In the genomic region with DNA sequence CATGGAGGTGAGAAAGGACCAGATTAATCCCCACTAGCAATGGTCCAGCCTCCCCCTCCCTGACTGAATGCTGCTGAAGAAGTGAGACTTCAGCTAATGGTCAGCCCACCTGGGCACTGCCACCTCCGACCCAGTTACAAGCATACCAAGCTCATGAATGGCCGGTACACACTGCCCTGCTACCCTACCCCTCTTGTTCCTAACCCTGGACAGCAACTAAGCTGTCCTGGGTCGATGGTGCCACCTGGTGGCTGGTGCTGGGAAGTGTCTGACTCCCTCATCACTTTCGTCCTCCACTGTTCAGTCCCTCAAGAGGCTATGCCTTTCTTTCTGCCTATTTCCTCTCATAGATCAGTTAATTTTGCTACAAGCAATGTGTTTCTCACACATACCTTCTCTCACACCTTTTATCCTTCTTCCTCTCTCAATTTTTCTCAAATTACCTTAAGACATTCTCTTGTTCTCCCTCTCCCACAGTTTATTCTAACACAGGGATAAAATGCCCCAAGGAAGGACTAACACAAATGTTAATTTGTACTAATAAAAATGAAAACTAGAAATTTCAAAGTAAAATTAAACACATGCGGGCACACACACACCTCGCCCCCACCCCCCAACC, we compare ENCODE assay signal across 8 cellular contexts. TPM values are rescaled to one million over a fixed set of nuclear protein-coding genes. Genes with fewer than 3 reads are reported as not detected.
A peak's percentile ranks its signal among the peaks of the same experiment; 100 is the strongest.
DNase-seq lines count a peak whose midpoint lies in the region; ATAC-seq, FAIRE-seq and TF ChIP-seq lines count a peak whose summit lies in the region.

No MANE protein-coding gene starts in this region.

- TF ChIP-seq RAD21 in K562 (CRISPR knock-in tag; conservative IDR thresholded peaks at IDR 0.05 in 1 of 2, IDR thresholded peaks at IDR 0.05 in 1 of 2), result peak; percentile 29 to 83; a peak in 3 of 4 replicates

- H3K79me2 ChIP-seq in K562 (ENCODE audit: control insufficient read depth, insufficient read depth, low read length), result no peaks in the 10 kb centered on the region

- no peaks in the 10 kb centered on the region for H4K20me1 ChIP-seq in K562 (replicated peaks; ENCODE audit: control insufficient read depth, insufficient read depth, low read length)

- H3K27me3 ChIP-seq in K562 (ENCODE audit: control insufficient read depth in 2 of 2, insufficient read depth in 2 of 2, low read length in 2 of 2) (peaks cover 0 to 13% of the 10 kb centered on the region in 2 experiments; a peak in 3 of 5 replicates), ovary (no peaks in the 10 kb centered on the region)

- no peak overlapping the region for H3K9ac ChIP-seq in K562 (ENCODE audit: insufficient read depth in 1 of 2, low read depth in 2 of 2, low read length in 2 of 2)

- H2AFZ ChIP-seq in K562 (ENCODE audit: low read depth, low read length), result no peak overlapping the region

- TF ChIP-seq POLR2A in NB4 (IDR thresholded peaks at IDR 0.05; ENCODE audit: extremely low read depth, insufficient read length), result no peak
- TF ChIP-seq POLR2A in K562 (conservative IDR thresholded peaks at IDR 0.05), result no peak
- no peak for TF ChIP-seq POLR2A in ovary (IDR thresholded peaks at IDR 0.05)

- no peak overlapping the region for H3K4me2 ChIP-seq in K562 (ENCODE audit: insufficient read depth, low read length)

- H3K4me3 ChIP-seq in NB4 (ENCODE audit: low read depth, low read length) (no peak overlapping the region), K562 (no peak overlapping the region), ovary (no peak overlapping the region)

- peaks cover 2% of the 10 kb centered on the region; the same call in 1 of the 2 replicates for H3K9me3 ChIP-seq in K562 (replicated peaks; ENCODE audit: control insufficient read depth, insufficient read depth, low read depth, low read length)
- peaks cover 0 to 6% of the 10 kb centered on the region in 2 donors for H3K9me3 ChIP-seq in ovary

- H3K27ac ChIP-seq in K562 (ENCODE audit: extremely low read depth, low read depth, low read length), result no peak overlapping the region
- no peak overlapping the region for H3K27ac ChIP-seq in ovary

- in situ Hi-C loops in K562 (cut with MboI), result no loop called here

- FAIRE-seq in K562 (lab: Jason Lieb, UNC) (peak; percentile 35), frontal cortex (lab: Jason Lieb, UNC) (no peak)

- peak; percentile 27 for DNase-seq in NCI-H345 (lab: John Stamatoyannopoulos, UW)
- DNase-seq in NCI-H345 treated with DMSO at 0.1 percent for 48 hours (lab: John Stamatoyannopoulos, UW; ENCODE audit: unreplicated experiment), result no peak
- DNase-seq in NB4 (ENCODE audit: low read depth), result peak; percentile 51
- peak; percentile 50 to 58 (median 54) for DNase-seq in K562 (ENCODE audit: extremely low read depth in 1 of 4, low spot score in 3 of 4)
- DNase-seq in posterior vena cava (ENCODE audit: low spot score), result peak; percentile 50
- no peak for DNase-seq in ovary
- DNase-seq in frontal cortex (ENCODE audit: low spot score in 2 of 2), result no peak
- no peak for DNase-seq in Right ventricle myocardium inferior (ENCODE audit: missing footprints)

- H3K36me3 ChIP-seq in K562 (ENCODE audit: control insufficient read depth, insufficient read depth, low read length), result no peaks in the 10 kb centered on the region
- H3K36me3 ChIP-seq in ovary, result no peaks in the 10 kb centered on the region

- ATAC-seq in K562 (peak; percentile 67), Right ventricle myocardium inferior (no peak)

- TF ChIP-seq EP300 in K562 (IDR thresholded peaks at IDR 0.05; ENCODE audit: low read length), result no peak
- TF ChIP-seq EP300 in ovary (IDR thresholded peaks at IDR 0.05), result no peak

- POLR2A ChIA-PET in K562 (lab: Yijun Ruan, JAX), result interaction anchor here (0.5 to 0.6 kb wide), 2 partner anchors 53 to 1399 kb away, joined by 3 read pairs; no protein-coding TSS in a partner anchor

- TF ChIP-seq CTCF in NB4 (IDR thresholded peaks at IDR 0.05; ENCODE audit: low read depth, low read length) (peak; percentile 44), K562 (IDR thresholded peaks at IDR 0.05 in 2 of 3, conservative IDR thresholded peaks at IDR 0.05 in 1 of 3; ENCODE audit: insufficient read depth in 2 of 3, low read depth in 1 of 3, low read length in 3 of 3) (peak; percentile 53 to 74 (median 58)), ovary (IDR thresholded peaks at IDR 0.05) (no peak)

- intact Hi-C loops in K562 (cut with micrococcal nuclease), result loop anchor here (1.0 kb wide), 2 partner anchors 118 to 193 kb away; no protein-coding TSS in a partner anchor
- intact Hi-C loops in posterior vena cava (cut with DNase I), result no loop called here
- intact Hi-C loops in ovary (cut with DNase I), result loop anchor here in 1 of 4 donors (5.0 kb wide), 1 partner anchor 61 kb away; no protein-coding TSS in a partner anchor
- intact Hi-C loops in Right ventricle myocardium inferior (cut with DNase I), result no loop called here

- CTCF ChIA-PET in K562 (lab: Yijun Ruan, JAX; ENCODE audit: low intra/inter-chr PET ratio), result interaction anchor here (0.6 to 1.9 kb wide), 4 partner anchors 94 to 391 kb away, joined by 3 to 7 read pairs (median 4); no protein-coding TSS in a partner anchor

- peaks cover 5 to 13% of the 10 kb centered on the region in 2 experiments; a peak in 3 of 5 replicates for H3K4me1 ChIP-seq in K562 (replicated peaks in 1 of 2; ENCODE audit: control insufficient read depth in 2 of 2, insufficient read depth in 2 of 2, low read length in 2 of 2)
- no peaks in the 10 kb centered on the region for H3K4me1 ChIP-seq in ovary (ENCODE audit: insufficient read depth)

- no TSS peak for BruUV-seq in K562 (replicated peaks; lab: Mats Ljungman, UMichigan)

- no peaks in the 10 kb centered on the region for H3K9me1 ChIP-seq in K562 (ENCODE audit: control insufficient read depth, insufficient read depth, low read length)

- whole genome bisulfite sequencing in K562 (ENCODE audit: insufficient coverage, low coverage, missing lambda C conversion rate), result 0% methylated on average over 3 of the region's 6 CpGs
- WGBS in ovary, 3 donors, result 8 to 14% (median 9%) methylated on average over 6 of the region's 6 CpGs

TF ChIP-seq in K562, 482 proteins besides CTCF, POLR2A, EP300 and RAD21:
- TF ChIP-seq HDGF (IDR thresholded peaks at IDR 0.05) (no peak), DPF2 (IDR thresholded peaks at IDR 0.05) (no peak), NCOA1 (IDR thresholded peaks at IDR 0.05; ENCODE audit: low read depth) (no peak), SMC3 (conservative IDR thresholded peaks at IDR 0.05; ENCODE audit: insufficient read depth, low read depth, low read length) (peak; percentile 40), XRCC4 (IDR thresholded peaks at IDR 0.05; ENCODE audit: extremely low read depth, insufficient read depth, insufficient read length) (no peak), CBX3 (IDR thresholded peaks at IDR 0.05; ENCODE audit: borderline replicate concordance in 1 of 2, low read length in 2 of 2) (peak in 1 of 2 experiments; percentile 73; a peak in 2 of 3 replicates), HDAC3 (IDR thresholded peaks at IDR 0.05; ENCODE audit: borderline replicate concordance, partially characterized antibody) (no peak), STAG1 (CRISPR knock-in tag; IDR thresholded peaks at IDR 0.05; ENCODE audit: borderline replicate concordance) (peak; percentile 52; the same call in 1 of the 2 replicates), LARP7 (IDR thresholded peaks at IDR 0.05) (no peak), CBX5 (IDR thresholded peaks at IDR 0.05; ENCODE audit: borderline replicate concordance, low read depth) (0 out of 2 replicates have a peak, but pooled peaks have one; percentile 63), NCOA2 (IDR thresholded peaks at IDR 0.05; ENCODE audit: partially characterized antibody in 2 of 2) (no peak)
- TF ChIP-seq, protein P1, sequence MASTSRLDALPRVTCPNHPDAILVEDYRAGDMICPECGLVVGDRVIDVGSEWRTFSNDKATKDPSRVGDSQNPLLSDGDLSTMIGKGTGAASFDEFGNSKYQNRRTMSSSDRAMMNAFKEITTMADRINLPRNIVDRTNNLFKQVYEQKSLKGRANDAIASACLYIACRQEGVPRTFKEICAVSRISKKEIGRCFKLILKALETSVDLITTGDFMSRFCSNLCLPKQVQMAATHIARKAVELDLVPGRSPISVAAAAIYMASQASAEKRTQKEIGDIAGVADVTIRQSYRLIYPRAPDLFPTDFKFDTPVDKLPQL (IDR thresholded peaks at IDR 0.05; ENCODE audit: extremely low read depth, insufficient read length), result no peak
- TF ChIP-seq, protein P2, sequence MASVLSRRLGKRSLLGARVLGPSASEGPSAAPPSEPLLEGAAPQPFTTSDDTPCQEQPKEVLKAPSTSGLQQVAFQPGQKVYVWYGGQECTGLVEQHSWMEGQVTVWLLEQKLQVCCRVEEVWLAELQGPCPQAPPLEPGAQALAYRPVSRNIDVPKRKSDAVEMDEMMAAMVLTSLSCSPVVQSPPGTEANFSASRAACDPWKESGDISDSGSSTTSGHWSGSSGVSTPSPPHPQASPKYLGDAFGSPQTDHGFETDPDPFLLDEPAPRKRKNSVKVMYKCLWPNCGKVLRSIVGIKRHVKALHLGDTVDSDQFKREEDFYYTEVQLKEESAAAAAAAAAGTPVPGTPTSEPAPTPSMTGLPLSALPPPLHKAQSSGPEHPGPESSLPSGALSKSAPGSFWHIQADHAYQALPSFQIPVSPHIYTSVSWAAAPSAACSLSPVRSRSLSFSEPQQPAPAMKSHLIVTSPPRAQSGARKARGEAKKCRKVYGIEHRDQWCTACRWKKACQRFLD (CRISPR knock-in tag; IDR thresholded peaks at IDR 0.05), result no peak

RNA-seq across cellular contexts. Expression of a gene that starts 42.4 kb away (rescaled TPM):
- total RNA-seq in K562 (2011; cell fraction: chromatin; rRNA removed; ENCODE audit: low replicate concordance), result not detected in 2 replicates
- not detected in 2 replicates for total RNA-seq in K562 (2011; cell fraction: nucleolus; rRNA removed)
- total RNA-seq in K562 (2011; cell fraction: nucleoplasm; rRNA removed), result not detected in 2 replicates
- total RNA-seq in K562 (2014; rRNA removed) (not detected in 2 replicates), K562 (2014; rRNA removed; fragmentation: Illumina TruSeq; extraction: Trizol) (not detected in 2 replicates), K562 (2015; rRNA removed; fragmentation: Illumina TruSeq; extraction: Trizol) (not detected in 2 replicates), K562 (2021) (0.09 and 0.13 TPM in 2 replicates), posterior vena cava (under 1 TPM; 0.46 to 0.67 TPM), ovary (under 1 TPM in 2 of 7 donors, not detected in 5; 0.05 to 0.28 TPM), frontal cortex (not detected), Right ventricle myocardium inferior (not detected)
- polyA plus RNA-seq in K562 (2011; rRNA removed) (not detected in 2 replicates), K562 (2014; fragmentation: Illumina TruSeq; extraction: Trizol) (not detected in 2 replicates), K562 (2014; fragmentation: Nextera tagmentation; extraction: Ambion mirVana) (not detected), K562 (2014; rRNA removed) (0.03 TPM in 1 of 2 replicates, not detected in the other), ovary (under 1 TPM in 1 of 2 donors, not detected in 1; 0.02 TPM)
- not detected in 2 replicates for polyA plus RNA-seq in K562 (2011; cell fraction: cytosol; rRNA removed)
- polyA plus RNA-seq in K562 (2011; cell fraction: nucleus; rRNA removed), result not detected in 2 replicates
- polyA plus RNA-seq in K562 (2012), result 0.04 and 0.11 TPM in 2 replicates
- not detected in 2 replicates for polyA minus RNA-seq in K562 (2011; rRNA and poly(A)+ RNA removed)
- not detected in 2 replicates for polyA minus RNA-seq in K562 (2011; cell fraction: cytosol; rRNA and poly(A)+ RNA removed)
- polyA minus RNA-seq in K562 (2011; cell fraction: nucleus; rRNA and poly(A)+ RNA removed), result not detected in 2 replicates

Comparison
In these comparisons a context has a peak if more than half of its experiments do, and no peak if none do; other contexts are left out.
1. DNase-seq: peak in NCI-H345 (single experiment), NB4 (single experiment), K562 (4 of 4) and posterior vena cava (single experiment); none in NCI-H345 treated with DMSO at 0.1 percent for 48 hours (single experiment), ovary (0 of 5), frontal cortex (0 of 2) and Right ventricle myocardium inferior (single experiment).
2. CTCF ChIP-seq: peak in NB4 (single experiment) and K562 (3 of 3); none in ovary (0 of 3).